In genomic region chr1:36099681-36100341, GRCh38 we compare ENCODE assay signal across 8 cellular contexts. TPM values are rescaled to one million over a fixed set of nuclear protein-coding genes. Genes with fewer than 3 reads are reported as not detected.
DNase-seq lines count a peak whose midpoint lies in the region; ATAC-seq and TF ChIP-seq lines count a peak whose summit lies in the region.

No MANE protein-coding gene starts in this region.

- TF ChIP-seq RAD21 in SK-N-SH (IDR thresholded peaks at IDR 0.05; ENCODE audit: low read length), result peak; percentile 97

- H3K27ac ChIP-seq in Karpas-422 (ENCODE audit: low read length) (no peak overlapping the region), SK-N-SH (ENCODE audit: low read depth in 2 of 2, low read length in 1 of 2) (peak overlapping the region in 1 of 2 experiments; percentile 16; a peak in 1 of 4 replicates), trophoblast cell (ENCODE audit: low read depth, low read length) (no peak overlapping the region), upper lobe of left lung (no peak overlapping the region)

- POLR2A ChIA-PET in SK-N-SH (lab: Yijun Ruan, JAX), result no interaction called here

- peaks cover 5% of the 10 kb centered on the region; the same call in 1 of the 2 replicates for H3K36me3 ChIP-seq in Karpas-422 (ENCODE audit: insufficient read depth, low read length)
- H3K36me3 ChIP-seq in SK-N-SH (replicated peaks in 1 of 2; ENCODE audit: control insufficient read depth in 1 of 2, insufficient read depth in 2 of 2, low read length in 1 of 2), result peaks cover 0 to 20% of the 10 kb centered on the region in 2 experiments
- peaks cover 6 to 7% of the 10 kb centered on the region in 2 experiments for H3K36me3 ChIP-seq in trophoblast cell (ENCODE audit: control insufficient read depth in 1 of 2, insufficient read depth in 2 of 2, low read length in 2 of 2)
- peaks cover 0 to 12% (median 2%) of the 10 kb centered on the region in 4 donors for H3K36me3 ChIP-seq in upper lobe of left lung

- H3K23ac ChIP-seq in trophoblast cell (ENCODE audit: low read length), result no peak overlapping the region

- H2AFZ ChIP-seq in Karpas-422 (ENCODE audit: low read length) (no peak overlapping the region), SK-N-SH (ENCODE audit: low read depth) (peak overlapping the region; percentile 78; the same call in 1 of the 2 replicates), trophoblast cell (ENCODE audit: insufficient read depth, low read length, poor library complexity) (no peak overlapping the region)

- no peak overlapping the region for H3K14ac ChIP-seq in trophoblast cell (ENCODE audit: low read length)

- no peak overlapping the region for H2AK5ac ChIP-seq in trophoblast cell (ENCODE audit: low read length)

- whole genome bisulfite sequencing in SK-N-SH (ENCODE audit: low lambda C conversion rate), result 24% methylated on average over 4 of the region's 18 CpGs
- WGBS in trophoblast cell (ENCODE audit: extremely low coverage, insufficient coverage, insufficient read length), result no CpG with 5 or more reads among the region's 18 CpGs
- 32 to 38% methylated on average over 8 to 16 of the region's 18 CpGs for WGBS in upper lobe of left lung, 2 donors

- H3K9me3 ChIP-seq in Karpas-422 (ENCODE audit: low read length), result no peaks in the 10 kb centered on the region
- no peaks in the 10 kb centered on the region for H3K9me3 ChIP-seq in SK-N-SH
- no peaks in the 10 kb centered on the region for H3K9me3 ChIP-seq in trophoblast cell (ENCODE audit: insufficient read depth, low read depth, low read length)
- H3K9me3 ChIP-seq in upper lobe of left lung, result no peaks in the 10 kb centered on the region

- no peak overlapping the region for H2BK120ac ChIP-seq in trophoblast cell (ENCODE audit: insufficient read depth, low read length, poor library complexity)

- no peak overlapping the region for H4K8ac ChIP-seq in trophoblast cell (ENCODE audit: low read depth, low read length)

- H4K12ac ChIP-seq in trophoblast cell (ENCODE audit: low read depth, low read length), result no peak overlapping the region

- H3K18ac ChIP-seq in trophoblast cell (ENCODE audit: low read length), result no peak overlapping the region

- H3K9me2 ChIP-seq in Karpas-422 (replicated peaks; ENCODE audit: insufficient read depth, low read length) (no peaks in the 10 kb centered on the region), SK-N-SH (no peaks in the 10 kb centered on the region)

- H4K20me1 ChIP-seq in Karpas-422 (ENCODE audit: insufficient read depth, low read depth, low read length) (no peaks in the 10 kb centered on the region), SK-N-SH (ENCODE audit: insufficient read depth) (no peaks in the 10 kb centered on the region)

- H2BK5ac ChIP-seq in trophoblast cell (ENCODE audit: low read depth, low read length, poor library complexity), result no peak overlapping the region

- H3K4me2 ChIP-seq in Karpas-422 (ENCODE audit: low read depth, low read length, poor library complexity, severe bottlenecking), result no peak overlapping the region
- H3K4me2 ChIP-seq in SK-N-SH, result no peak overlapping the region
- no peak overlapping the region for H3K4me2 ChIP-seq in trophoblast cell (ENCODE audit: low read length)

- H3K79me2 ChIP-seq in Karpas-422 (ENCODE audit: low read length) (no peaks in the 10 kb centered on the region), SK-N-SH (ENCODE audit: insufficient read depth) (no peaks in the 10 kb centered on the region), trophoblast cell (ENCODE audit: control insufficient read depth, insufficient read depth, low read length, poor library complexity) (no peaks in the 10 kb centered on the region)

- ATAC-seq in upper lobe of left lung (ENCODE audit: low FRiP score in 2 of 2) (peak; percentile 77 to 86), GM21447 (IDR thresholded peaks at IDR 0.05; ENCODE audit: unreplicated experiment) (no peak)

- H3K4ac ChIP-seq in trophoblast cell (ENCODE audit: low read depth, low read length), result no peak overlapping the region

- TF ChIP-seq EP300 in SK-N-SH (IDR thresholded peaks at IDR 0.05; ENCODE audit: borderline replicate concordance in 1 of 2, low read depth in 1 of 2, low read length in 1 of 2) (no peak), upper lobe of left lung (IDR thresholded peaks at IDR 0.05) (no peak)

- TF ChIP-seq CTCF in SK-N-SH (IDR thresholded peaks at IDR 0.05) (peak; percentile 90), upper lobe of left lung (IDR thresholded peaks at IDR 0.05) (peak; percentile 80 to 91 (median 84))

- H3K4me1 ChIP-seq in Karpas-422 (ENCODE audit: low read length) (peaks cover 14% of the 10 kb centered on the region), SK-N-SH (ENCODE audit: control insufficient read depth in 1 of 2, insufficient read depth in 2 of 2, low read depth in 1 of 2, low read length in 1 of 2) (peaks cover 0 to 39% of the 10 kb centered on the region in 2 experiments; a peak in 2 of 4 replicates), trophoblast cell (ENCODE audit: control insufficient read depth in 1 of 2, insufficient read depth in 2 of 2, low read length in 2 of 2) (no peaks in the 10 kb centered on the region), upper lobe of left lung (peaks cover 7 to 36% (median 24%) of the 10 kb centered on the region in 4 donors)

- H3K27me3 ChIP-seq in Karpas-422 (ENCODE audit: low read length) (no peaks in the 10 kb centered on the region), SK-N-SH (ENCODE audit: insufficient read depth) (no peaks in the 10 kb centered on the region), trophoblast cell (ENCODE audit: insufficient read depth, low read length) (no peaks in the 10 kb centered on the region), upper lobe of left lung (no peaks in the 10 kb centered on the region)

- no peaks in the 10 kb centered on the region for H3K79me1 ChIP-seq in trophoblast cell (ENCODE audit: low read length)

- H3F3A ChIP-seq in SK-N-SH (replicated peaks; ENCODE audit: insufficient read depth), result peaks cover 10% of the 10 kb centered on the region

- no peak for TF ChIP-seq POLR2A in upper lobe of left lung (IDR thresholded peaks at IDR 0.05)

- CTCF ChIA-PET in SK-N-SH (lab: Yijun Ruan, JAX), result interaction anchor here (0.6 to 32.6 kb wide), 17 partner anchors 9 to 202 kb away, joined by 3 to 700 read pairs (median 4); partner anchors contain the start of genes AGO3, TEKT2 and TRAPPC3

- H4K91ac ChIP-seq in trophoblast cell (ENCODE audit: low read depth, low read length), result no peak overlapping the region

- DNase-seq in Daoy (ENCODE audit: low read depth), result peak; percentile 85
- peak; percentile 92 for DNase-seq in Karpas-422
- peak; percentile 95 for DNase-seq in SK-N-SH
- DNase-seq in activated naive CD4-positive, alpha-beta T cell treated with Interleukin-2 at 50 U/mL for 16 hours, result peak; percentile 76
- peak; percentile 59 for DNase-seq in globus pallidus (ENCODE audit: low spot score)
- peak; percentile 55 to 83 for DNase-seq in trophoblast cell
- peak; percentile 73 to 90 for DNase-seq in upper lobe of left lung

- H3K9ac ChIP-seq in Karpas-422 (ENCODE audit: low read length) (peak overlapping the region; percentile 8; the same call in 1 of the 2 replicates), SK-N-SH (no peak overlapping the region), trophoblast cell (ENCODE audit: low read length) (no peak overlapping the region)

- no peak overlapping the region for H2BK12ac ChIP-seq in trophoblast cell (ENCODE audit: low read length)

- no peak overlapping the region for H3K4me3 ChIP-seq in Karpas-422 (ENCODE audit: low read length)
- H3K4me3 ChIP-seq in SK-N-SH (ENCODE audit: low read depth in 2 of 2, low read length in 1 of 2), result peak overlapping the region in 1 of 2 experiments; percentile 4; a peak in 1 of 4 replicates
- H3K4me3 ChIP-seq in trophoblast cell (ENCODE audit: low read depth, low read length), result no peak overlapping the region
- H3K4me3 ChIP-seq in upper lobe of left lung, result no peak overlapping the region

RNA-seq across cellular contexts. Expression of gene ADPRS, which starts 11.1 kb away (rescaled TPM):
- total RNA-seq in Daoy (2014; rRNA removed; shearing (Covaris generic)), result 116 and 118 TPM in 2 replicates
- total RNA-seq in Karpas-422 (2014; rRNA removed; shearing (Covaris generic); ENCODE audit: low replicate concordance), result 29.3 and 42.8 TPM in 2 replicates
- 54.2 and 62.3 TPM in 2 replicates for polyA plus RNA-seq in SK-N-SH (2012; rRNA removed)
- 34.6 and 47.4 TPM in 2 replicates for polyA plus RNA-seq in SK-N-SH (2012; cell fraction: cytosol; rRNA removed)
- polyA plus RNA-seq in SK-N-SH (2012; cell fraction: nucleus; rRNA removed), result 51.1 and 60.8 TPM in 2 replicates
- 14.7 and 16.2 TPM in 2 replicates for polyA plus RNA-seq in trophoblast cell (2013)
- total RNA-seq in upper lobe of left lung, result 10 to 100 TPM; 29.3 to 60.0 (median 45.8) TPM

RNA-seq across cellular contexts. Expression of gene TEKT2, which starts 15.9 kb away (rescaled TPM):
- not detected in 2 replicates for total RNA-seq in Daoy (2014; rRNA removed; shearing (Covaris generic))
- 0.86 and 1.7 TPM in 2 replicates for total RNA-seq in Karpas-422 (2014; rRNA removed; shearing (Covaris generic); ENCODE audit: low replicate concordance)
- 1.0 and 1.2 TPM in 2 replicates for polyA plus RNA-seq in SK-N-SH (2012; rRNA removed)
- polyA plus RNA-seq in SK-N-SH (2012; cell fraction: cytosol; rRNA removed), result 0.17 and 0.30 TPM in 2 replicates
- 4.1 and 4.4 TPM in 2 replicates for polyA plus RNA-seq in SK-N-SH (2012; cell fraction: nucleus; rRNA removed)
- 0.36 and 0.49 TPM in 2 replicates for polyA plus RNA-seq in trophoblast cell (2013)
- total RNA-seq in upper lobe of left lung, result 10 to 100 TPM in 2 of 6 donors, 1 to 10 TPM in 3, under 1 TPM in 1; 0.69 to 24.3 (median 8.1) TPM

RNA-seq across cellular contexts. Expression of gene COL8A2, which starts 25.2 kb away (rescaled TPM):
- 2.2 and 3.7 TPM in 2 replicates for total RNA-seq in Daoy (2014; rRNA removed; shearing (Covaris generic))
- 0.04 TPM in 1 of 2 replicates, not detected in the other for total RNA-seq in Karpas-422 (2014; rRNA removed; shearing (Covaris generic); ENCODE audit: low replicate concordance)
- polyA plus RNA-seq in SK-N-SH (2012; rRNA removed), result 2.6 and 3.1 TPM in 2 replicates
- 1.6 and 2.6 TPM in 2 replicates for polyA plus RNA-seq in SK-N-SH (2012; cell fraction: cytosol; rRNA removed)
- 2.3 and 2.6 TPM in 2 replicates for polyA plus RNA-seq in SK-N-SH (2012; cell fraction: nucleus; rRNA removed)
- polyA plus RNA-seq in trophoblast cell (2013), result 0.25 and 0.27 TPM in 2 replicates
- total RNA-seq in upper lobe of left lung, result 10 to 100 TPM in 3 of 6 donors, 1 to 10 TPM in 3; 2.5 to 20.8 (median 11.4) TPM

RNA-seq across cellular contexts. Expression of gene TRAPPC3, which starts 49.5 kb away (rescaled TPM):
- total RNA-seq in Daoy (2014; rRNA removed; shearing (Covaris generic)), result 129 and 141 TPM in 2 replicates
- 46.7 and 81.0 TPM in 2 replicates for total RNA-seq in Karpas-422 (2014; rRNA removed; shearing (Covaris generic); ENCODE audit: low replicate concordance)
- 149 and 169 TPM in 2 replicates for polyA plus RNA-seq in SK-N-SH (2012; rRNA removed)
- 172 and 173 TPM in 2 replicates for polyA plus RNA-seq in SK-N-SH (2012; cell fraction: cytosol; rRNA removed)
- 83.1 and 92.3 TPM in 2 replicates for polyA plus RNA-seq in SK-N-SH (2012; cell fraction: nucleus; rRNA removed)
- polyA plus RNA-seq in trophoblast cell (2013), result 62.9 and 66.9 TPM in 2 replicates
- total RNA-seq in upper lobe of left lung, result 100 to 1,000 TPM in 2 of 6 donors, 10 to 100 TPM in 4; 65.8 to 120 (median 75.5) TPM

RNA-seq across cellular contexts. Expression of gene MAP7D1, which starts 56.1 kb away (rescaled TPM):
- total RNA-seq in Daoy (2014; rRNA removed; shearing (Covaris generic)), result 183 and 236 TPM in 2 replicates
- 24.1 and 87.3 TPM in 2 replicates for total RNA-seq in Karpas-422 (2014; rRNA removed; shearing (Covaris generic); ENCODE audit: low replicate concordance)
- 40.6 and 69.9 TPM in 2 replicates for polyA plus RNA-seq in SK-N-SH (2012; rRNA removed)
- 78.2 and 85.1 TPM in 2 replicates for polyA plus RNA-seq in SK-N-SH (2012; cell fraction: cytosol; rRNA removed)
- polyA plus RNA-seq in SK-N-SH (2012; cell fraction: nucleus; rRNA removed), result 137 and 148 TPM in 2 replicates
- 96.6 and 97.6 TPM in 2 replicates for polyA plus RNA-seq in trophoblast cell (2013)
- total RNA-seq in upper lobe of left lung, result 100 to 1,000 TPM; 129 to 290 (median 153) TPM
